ENCODE assay signal across 3 cellular contexts in genomic region chr16:70089289-70089688, GRCh38.
TF ChIP-seq lines count a peak whose summit lies in the region.
"Not testable (repeated sequence)": the region's sequence is repeated elsewhere in the genome, so short reads cannot be mapped to it uniquely, and the experiment has no call there.

No MANE protein-coding gene starts in this region.

TF ChIP-seq in HEK293, 187 proteins besides CTCF, POLR2A, EP300 and RAD21:
- TF ChIP-seq ZNF366 (tag by site-specific recombination; conservative IDR thresholded peaks at IDR 0.05), result peak; percentile 55

TF ChIP-seq in K562, 482 proteins besides CTCF, POLR2A, EP300 and RAD21:
- TF ChIP-seq ZNF512 (tag; IDR thresholded peaks at IDR 0.05) (peak; percentile 48), SMARCE1 (IDR thresholded peaks at IDR 0.05) (peak; percentile 27; the same call in 1 of the 2 replicates), MTA1 (IDR thresholded peaks at IDR 0.05; ENCODE audit: borderline replicate concordance) (peak; percentile 35; the same call in 1 of the 2 replicates), ATF3 (IDR thresholded peaks at IDR 0.05) (peak; percentile 75)
- not testable (repeated sequence) for TF ChIP-seq ATF3 (CRISPR knock-in tag; conservative IDR thresholded peaks at IDR 0.05)

TF ChIP-seq in HepG2, 621 proteins besides CTCF, POLR2A, EP300 and RAD21:
- TF ChIP-seq ZNF512 (CRISPR knock-in tag; IDR thresholded peaks at IDR 0.05) (0 out of 2 replicates have a peak, but pooled peaks have one; percentile 82), ZNF710 (CRISPR knock-in tag; IDR thresholded peaks at IDR 0.05; ENCODE audit: borderline replicate concordance) (0 out of 2 replicates have a peak, but pooled peaks have one; percentile 34), ATF7 (IDR thresholded peaks at IDR 0.05) (peak; percentile 33), CEBPG (CRISPR knock-in tag; IDR thresholded peaks at IDR 0.05) (peak; percentile 38; the same call in 1 of the 2 replicates), ATF4 (CRISPR knock-in tag; IDR thresholded peaks at IDR 0.05) (0 out of 4 replicates have a peak, but pooled peaks of 1 of the 2 experiments have one; percentile 47), GABPB1 (CRISPR knock-in tag; IDR thresholded peaks at IDR 0.05) (0 out of 2 replicates have a peak, but pooled peaks have one; percentile 12)
- not testable (repeated sequence) for TF ChIP-seq ATF7 (CRISPR knock-in tag; IDR thresholded peaks at IDR 0.05)
